1 cellular context compared by ENCODE assay signal in the genomic region with DNA sequence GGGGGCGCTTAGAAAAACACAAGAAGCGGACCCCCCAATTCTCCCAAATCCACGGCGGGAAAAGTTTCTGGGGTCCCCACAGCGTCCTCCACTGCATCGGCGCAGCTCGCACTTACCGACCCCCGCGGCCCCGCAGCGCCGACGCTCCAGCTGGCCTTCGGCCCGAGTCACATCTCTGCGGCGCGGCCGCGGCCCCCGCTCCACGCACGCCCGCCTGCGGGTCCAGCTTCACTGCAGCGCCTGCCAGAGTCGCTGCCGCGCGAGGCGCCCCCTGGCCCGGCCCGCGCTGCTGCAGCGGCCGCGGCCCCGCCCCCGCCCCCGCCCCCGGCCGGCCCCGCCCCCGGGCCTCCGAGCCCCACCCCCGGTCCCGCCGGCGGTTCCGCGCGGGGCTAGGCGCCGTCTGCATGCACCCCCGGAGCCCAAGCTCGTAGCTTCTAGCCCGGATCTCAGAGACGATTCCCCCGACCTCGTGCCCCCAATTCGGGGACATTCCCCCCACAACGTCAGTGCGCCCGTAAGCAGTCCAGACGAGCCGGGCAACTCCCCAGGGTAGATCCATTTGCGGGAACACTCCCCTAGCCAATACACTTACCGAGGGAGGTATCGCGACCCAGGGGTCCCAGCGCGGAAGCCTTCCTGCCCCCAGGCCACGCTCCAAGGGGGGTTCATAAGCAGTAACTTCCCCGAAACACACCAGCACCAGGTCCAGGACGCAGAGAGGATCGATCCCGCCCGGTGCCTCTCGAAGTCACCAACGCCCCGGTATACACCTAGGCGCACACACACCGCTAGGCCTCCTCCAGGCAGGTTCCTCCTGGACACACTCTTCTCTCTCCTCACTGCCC.
TF ChIP-seq lines count a peak whose summit lies in the region.

A gene with protein sequence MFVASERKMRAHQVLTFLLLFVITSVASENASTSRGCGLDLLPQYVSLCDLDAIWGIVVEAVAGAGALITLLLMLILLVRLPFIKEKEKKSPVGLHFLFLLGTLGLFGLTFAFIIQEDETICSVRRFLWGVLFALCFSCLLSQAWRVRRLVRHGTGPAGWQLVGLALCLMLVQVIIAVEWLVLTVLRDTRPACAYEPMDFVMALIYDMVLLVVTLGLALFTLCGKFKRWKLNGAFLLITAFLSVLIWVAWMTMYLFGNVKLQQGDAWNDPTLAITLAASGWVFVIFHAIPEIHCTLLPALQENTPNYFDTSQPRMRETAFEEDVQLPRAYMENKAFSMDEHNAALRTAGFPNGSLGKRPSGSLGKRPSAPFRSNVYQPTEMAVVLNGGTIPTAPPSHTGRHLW (minus strand): TSS at position 238 of the 845 bp plus-strand sequence. CDS start 12,003 bp downstream, outside the sequence.

TF ChIP-seq in WTC11, 78 proteins besides CTCF, POLR2A, EP300 and RAD21 (continued from another document):
- TF ChIP-seq PRDM15 (CRISPR knock-in tag; IDR thresholded peaks at IDR 0.05) = no peak
- TF ChIP-seq, protein P1, sequence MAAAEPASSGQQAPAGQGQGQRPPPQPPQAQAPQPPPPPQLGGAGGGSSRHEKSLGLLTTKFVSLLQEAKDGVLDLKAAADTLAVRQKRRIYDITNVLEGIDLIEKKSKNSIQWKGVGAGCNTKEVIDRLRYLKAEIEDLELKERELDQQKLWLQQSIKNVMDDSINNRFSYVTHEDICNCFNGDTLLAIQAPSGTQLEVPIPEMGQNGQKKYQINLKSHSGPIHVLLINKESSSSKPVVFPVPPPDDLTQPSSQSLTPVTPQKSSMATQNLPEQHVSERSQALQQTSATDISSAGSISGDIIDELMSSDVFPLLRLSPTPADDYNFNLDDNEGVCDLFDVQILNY (CRISPR knock-in tag; IDR thresholded peaks at IDR 0.05) = peak; percentile 62; the same call in 1 of the 2 replicates
- TF ChIP-seq ZNF263 (CRISPR knock-in tag; IDR thresholded peaks at IDR 0.05; ENCODE audit: low read depth) = no peak
- TF ChIP-seq, protein P2, sequence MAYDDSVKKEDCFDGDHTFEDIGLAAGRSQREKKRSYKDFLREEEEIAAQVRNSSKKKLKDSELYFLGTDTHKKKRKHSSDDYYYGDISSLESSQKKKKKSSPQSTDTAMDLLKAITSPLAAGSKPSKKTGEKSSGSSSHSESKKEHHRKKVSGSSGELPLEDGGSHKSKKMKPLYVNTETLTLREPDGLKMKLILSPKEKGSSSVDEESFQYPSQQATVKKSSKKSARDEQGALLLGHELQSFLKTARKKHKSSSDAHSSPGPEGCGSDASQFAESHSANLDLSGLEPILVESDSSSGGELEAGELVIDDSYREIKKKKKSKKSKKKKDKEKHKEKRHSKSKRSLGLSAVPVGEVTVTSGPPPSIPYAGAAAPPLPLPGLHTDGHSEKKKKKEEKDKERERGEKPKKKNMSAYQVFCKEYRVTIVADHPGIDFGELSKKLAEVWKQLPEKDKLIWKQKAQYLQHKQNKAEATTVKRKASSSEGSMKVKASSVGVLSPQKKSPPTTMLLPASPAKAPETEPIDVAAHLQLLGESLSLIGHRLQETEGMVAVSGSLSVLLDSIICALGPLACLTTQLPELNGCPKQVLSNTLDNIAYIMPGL (CRISPR knock-in tag; IDR thresholded peaks at IDR 0.05) = 0 out of 2 replicates have a peak, but pooled peaks have one; percentile 36
- no peak for TF ChIP-seq CBFB (CRISPR knock-in tag; IDR thresholded peaks at IDR 0.05; ENCODE audit: low read depth)
